Comparison of ENCODE assay signal across 8 cellular contexts in genomic region chr11:84384637-84385227, GRCh38.
A peak's percentile ranks its signal among the peaks of the same experiment; 100 is the strongest.
DNase-seq lines count a peak whose midpoint lies in the region; ATAC-seq, FAIRE-seq and TF ChIP-seq lines count a peak whose summit lies in the region.

No MANE protein-coding gene starts in this region.

- H3K27ac ChIP-seq in RWPE2 (ENCODE audit: poor library complexity, severe bottlenecking), result no peak overlapping the region
- H3K27ac ChIP-seq in H1 (ENCODE audit: low read depth, low read length), result no peak overlapping the region

- H3K79me2 ChIP-seq in H1 (ENCODE audit: control insufficient read depth in 1 of 2, insufficient read depth in 2 of 2, low read length in 2 of 2), result no peaks in the 10 kb centered on the region

- H2BK12ac ChIP-seq in H1 (ENCODE audit: low read depth, low read length), result no peak overlapping the region

- FAIRE-seq in H1 (lab: Jason Lieb, UNC), result peak; percentile 90

- no peaks in the 10 kb centered on the region for H3K23me2 ChIP-seq in H1 (ENCODE audit: low read depth, low read length)

- H3K9me3 ChIP-seq in RWPE2 (ENCODE audit: severe bottlenecking), result no peaks in the 10 kb centered on the region
- H3K9me3 ChIP-seq in H1 (ENCODE audit: insufficient read depth in 2 of 2, low read depth in 1 of 2, low read length in 1 of 2), result no peaks in the 10 kb centered on the region

- no peak overlapping the region for H2AFZ ChIP-seq in H1 (ENCODE audit: low read length)

- H3K4me2 ChIP-seq in H1 (ENCODE audit: insufficient read depth in 1 of 2, low read depth in 2 of 2, low read length in 2 of 2), result no peak overlapping the region

- H3K56ac ChIP-seq in H1 (replicated peaks; ENCODE audit: insufficient read length, low read depth, low read length), result no peak overlapping the region

- no peak for TF ChIP-seq POLR2A in H1 (IDR thresholded peaks at IDR 0.05; ENCODE audit: control extremely low read depth in 1 of 2, low read depth in 2 of 2, low read length in 2 of 2)

- no peak overlapping the region for H2AK5ac ChIP-seq in H1 (ENCODE audit: low read depth, low read length)

- H2BK120ac ChIP-seq in H1 (replicated peaks; ENCODE audit: low read depth, low read length), result no peak overlapping the region

- H3K4me3 ChIP-seq in RWPE2 (ENCODE audit: severe bottlenecking), result no peak overlapping the region
- H3K4me3 ChIP-seq in H1 (ENCODE audit: extremely low read depth in 1 of 4, insufficient read depth in 2 of 4, low read depth in 3 of 4, low read length in 4 of 4), result no peak overlapping the region

- DNase-seq in NCI-H1436 (lab: John Stamatoyannopoulos, UW) (peak; percentile 51), NCI-H1436 treated with DMSO at 0.1 percent for 48 hours (lab: John Stamatoyannopoulos, UW) (no peak), RWPE2 (ENCODE audit: low spot score) (no peak), H1 (ENCODE audit: low read depth in 1 of 2, low spot score in 2 of 2) (peak in 1 of 2 experiments; percentile 66), mucosa of gallbladder (ENCODE audit: low spot score) (peak; percentile 47)

- TF ChIP-seq CTCF in RWPE2 (IDR thresholded peaks at IDR 0.05; ENCODE audit: poor library complexity, severe bottlenecking), result peak; percentile 83
- peak in 2 of 3 experiments; percentile 73 to 80; a peak in 3 of 4 replicates for TF ChIP-seq CTCF in H1 (IDR thresholded peaks at IDR 0.05; ENCODE audit: control extremely low read depth in 1 of 3, insufficient read depth in 1 of 3, low read depth in 1 of 3, low read length in 3 of 3)

- no peak overlapping the region for H3K9ac ChIP-seq in H1 (replicated peaks in 1 of 4; ENCODE audit: extremely low read depth in 1 of 4, low read depth in 3 of 4, low read length in 3 of 4)

- no peak overlapping the region for H3K4ac ChIP-seq in H1 (replicated peaks; ENCODE audit: insufficient read length, low read depth, low read length)

- ATAC-seq in GM18868 (IDR thresholded peaks at IDR 0.05; ENCODE audit: unreplicated experiment) (peak; percentile 87), HG03460 (IDR thresholded peaks at IDR 0.05; ENCODE audit: unreplicated experiment) (peak; percentile 64), RWPE2 (ENCODE audit: low read depth) (no peak), GM19455 (IDR thresholded peaks at IDR 0.05; ENCODE audit: unreplicated experiment) (no peak)

- no peaks in the 10 kb centered on the region for H3K27me3 ChIP-seq in RWPE2 (ENCODE audit: insufficient read depth, poor library complexity, severe bottlenecking)
- H3K27me3 ChIP-seq in H1 (replicated peaks in 1 of 4; ENCODE audit: control insufficient read depth in 3 of 4, extremely low read depth in 1 of 4, insufficient read depth in 3 of 4, low read length in 3 of 4), result no peaks in the 10 kb centered on the region

- H4K20me1 ChIP-seq in H1 (replicated peaks in 1 of 2; ENCODE audit: control insufficient read depth in 1 of 2, insufficient read depth in 2 of 2, low read length in 2 of 2), result no peaks in the 10 kb centered on the region

- no peak overlapping the region for H4K5ac ChIP-seq in H1 (ENCODE audit: insufficient read length, low read depth, low read length)

- no peak overlapping the region for H4K91ac ChIP-seq in H1 (replicated peaks; ENCODE audit: insufficient read length, low read length)

- POLR2A ChIA-PET in H1 (lab: Charles Lee; ENCODE audit: partially characterized antibody), result no interaction called here

- peak; percentile 69 to 77 for TF ChIP-seq RAD21 in H1 (IDR thresholded peaks at IDR 0.05 in 1 of 2, conservative IDR thresholded peaks at IDR 0.05 in 1 of 2; ENCODE audit: low read depth in 2 of 2, low read length in 2 of 2)

- no peak overlapping the region for H3K14ac ChIP-seq in H1 (ENCODE audit: insufficient read length)

- H2BK15ac ChIP-seq in H1 (ENCODE audit: low read length), result no peak overlapping the region

- H3K79me1 ChIP-seq in H1 (ENCODE audit: low read depth, low read length), result no peaks in the 10 kb centered on the region

- no peak for TF ChIP-seq EP300 in H1 (IDR thresholded peaks at IDR 0.05; ENCODE audit: borderline replicate concordance in 1 of 2, low read depth in 2 of 2, low read length in 2 of 2)

- no peak overlapping the region for H2BK20ac ChIP-seq in H1 (ENCODE audit: low read length)

- 29% methylated on average over 4 of the region's 4 CpGs; no CpG with 5 or more reads in 1 of the 2 experiments for WGBS in H1 (ENCODE audit: extremely low coverage in 1 of 2, insufficient coverage in 1 of 2, insufficient read length in 1 of 2, insufficient replicate concordance in 2 of 2, low coverage in 1 of 2, low lambda C conversion rate in 2 of 2, missing lambda C conversion rate in 1 of 2), 2 experiments

- H3K18ac ChIP-seq in H1 (ENCODE audit: extremely low read depth, low read length), result no peak overlapping the region

- no peak overlapping the region for H3K23ac ChIP-seq in H1 (ENCODE audit: insufficient read length)

- no peak overlapping the region for H4K8ac ChIP-seq in H1 (ENCODE audit: extremely low read depth, insufficient read depth, low read length)

- H3K4me1 ChIP-seq in RWPE2 (ENCODE audit: insufficient read depth, poor library complexity, severe bottlenecking) (no peaks in the 10 kb centered on the region), H1 (replicated peaks in 1 of 4; ENCODE audit: control insufficient read depth in 3 of 4, insufficient read depth in 4 of 4, low read length in 3 of 4) (no peaks in the 10 kb centered on the region)

- CTCF ChIA-PET in H1 (lab: Charles Lee; ENCODE audit: partially characterized antibody), result interaction anchor here (0.7 to 9.5 kb wide), 42 partner anchors 10 to 862 kb away, joined by 3 to 84 read pairs (median 4); no protein-coding TSS in a partner anchor

- no peak overlapping the region for H2BK5ac ChIP-seq in H1 (ENCODE audit: low read depth, low read length)

- H3K36me3 ChIP-seq in RWPE2 (ENCODE audit: low read depth) (no peaks in the 10 kb centered on the region), H1 (ENCODE audit: control insufficient read depth in 2 of 4, insufficient read depth in 4 of 4, low read length in 3 of 4) (no peaks in the 10 kb centered on the region)

TF ChIP-seq in H1, 55 proteins besides CTCF, POLR2A, EP300 and RAD21:
- TF ChIP-seq JUND (IDR thresholded peaks at IDR 0.05; ENCODE audit: low read length) (no peak), ATF2 (IDR thresholded peaks at IDR 0.05; ENCODE audit: low read length) (no peak), BCL11A (IDR thresholded peaks at IDR 0.05; ENCODE audit: low read depth in 2 of 2, low read length in 2 of 2) (no peak), GTF2F1 (IDR thresholded peaks at IDR 0.05; ENCODE audit: borderline replicate concordance, low read depth, low read length) (no peak), SIN3A (conservative IDR thresholded peaks at IDR 0.05 in 1 of 2, IDR thresholded peaks at IDR 0.05 in 1 of 2; ENCODE audit: low read depth in 1 of 2, low read length in 2 of 2) (no peak)

Comparison
In these comparisons a context has a peak if more than half of its experiments do, and no peak if none do; other contexts are left out.
1. DNase-seq: peak in NCI-H1436 (single experiment) and mucosa of gallbladder (single experiment); none in NCI-H1436 treated with DMSO at 0.1 percent for 48 hours (single experiment) and RWPE2 (single experiment).
2. ATAC-seq: peak in GM18868 (single experiment) and HG03460 (single experiment); none in RWPE2 (single experiment) and GM19455 (single experiment).